ENCODE assay signal across 10 cellular contexts in the genomic region with DNA sequence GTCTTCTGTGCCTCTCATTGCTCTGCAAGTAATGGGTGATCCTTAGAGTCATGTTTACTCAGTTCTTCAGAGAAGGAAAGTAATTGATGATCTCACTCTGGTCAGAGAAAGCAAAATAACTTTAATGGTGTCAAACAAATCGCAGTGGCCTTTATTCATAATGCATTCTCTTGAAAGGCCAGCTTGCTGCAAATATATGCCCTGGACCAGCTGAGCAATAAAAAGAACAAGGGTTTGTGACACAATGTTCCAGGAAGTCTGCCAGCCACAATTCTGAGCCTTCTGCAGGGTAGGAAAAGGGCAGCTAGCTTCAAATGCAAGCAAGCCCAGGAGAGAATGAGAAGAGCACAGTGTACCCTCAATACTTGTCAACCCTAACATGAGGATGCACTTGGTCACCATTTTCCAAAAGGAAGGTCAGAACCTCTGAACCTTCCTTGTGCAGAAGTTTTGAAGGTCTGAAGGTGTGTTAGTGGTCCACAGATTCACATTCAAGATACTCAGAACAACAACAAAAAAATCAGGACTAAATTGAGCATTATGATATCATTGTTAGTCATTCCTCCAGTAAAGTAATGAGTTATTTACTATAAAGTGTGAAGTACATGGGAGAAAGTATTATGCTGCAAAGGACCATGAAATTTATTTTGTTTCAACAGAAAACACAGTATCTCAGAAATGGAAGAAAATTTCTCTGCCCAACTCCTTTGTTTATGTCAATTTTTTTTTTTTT.
A peak's percentile ranks its signal among the peaks of the same experiment; 100 is the strongest.
DNase-seq lines count a peak whose midpoint lies in the region; ATAC-seq, FAIRE-seq and TF ChIP-seq lines count a peak whose summit lies in the region.
"Had no signal": no experiment of that assay in that cellular context is flagged by ENCODE, and none has a peak within 500 bp of the region (broad histone marks: within the 10 kb centered on the region; RNA-seq: fewer than 3 reads in every experiment).

No MANE protein-coding gene starts in this region.

- peaks cover 3% of the 10 kb centered on the region for H3K27me3 Mint-ChIP-seq in endothelial cell (ENCODE audit: unreplicated experiment)
- H3K27me3 Mint-ChIP-seq: CD4-positive, alpha-beta T cell had no signal

- no peaks in the 10 kb centered on the region for H3K9me3 Mint-ChIP-seq in endothelial cell (ENCODE audit: unreplicated experiment)
- H3K9me3 Mint-ChIP-seq: CD4-positive, alpha-beta T cell had no signal

- no peak overlapping the region for H3K4me2 ChIP-seq in Karpas-422 (ENCODE audit: low read depth, low read length, poor library complexity, severe bottlenecking)

- CTCF ChIA-PET in BJ (lab: Yijun Ruan, JAX) = interaction anchor here (0.7 kb wide), 1 partner anchor 9 kb away, joined by 3 read pairs; no protein-coding TSS in a partner anchor
- CTCF ChIA-PET in RWPE1 (lab: Yijun Ruan, JAX) = interaction anchor here (0.8 kb wide), 1 partner anchor 12 kb away, joined by 4 read pairs; no protein-coding TSS in a partner anchor

- no peaks in the 10 kb centered on the region for H3K9me3 ChIP-seq in Karpas-422 (ENCODE audit: low read length)

- H4K20me1 ChIP-seq in Karpas-422 (ENCODE audit: insufficient read depth, low read depth, low read length) = no peaks in the 10 kb centered on the region

- no peak overlapping the region for H3K9ac ChIP-seq in rectal smooth muscle tissue (ENCODE audit: low read length)
- no peak overlapping the region for H3K9ac ChIP-seq in Karpas-422 (ENCODE audit: low read length)

- H3K27ac ChIP-seq in RWPE1 (no peak overlapping the region), rectal smooth muscle tissue (ENCODE audit: low read depth, low read length) (peak overlapping the region; percentile 82), Karpas-422 (ENCODE audit: low read length) (no peak overlapping the region)
- H3K27ac ChIP-seq: epithelial cell of prostate had no signal

- H3K27ac Mint-ChIP-seq in endothelial cell (ENCODE audit: unreplicated experiment) = no peak overlapping the region
- H3K27ac Mint-ChIP-seq: CD4-positive, alpha-beta T cell had no signal

- H3K4me1 ChIP-seq in rectal smooth muscle tissue (ENCODE audit: control insufficient read depth, insufficient read depth, low read length) (peaks cover 8% of the 10 kb centered on the region), Karpas-422 (ENCODE audit: low read length) (no peaks in the 10 kb centered on the region)

- FAIRE-seq in HTR-8/SVneo (lab: Jason Lieb, UNC) = no peak

- H2AFZ ChIP-seq in Karpas-422 (ENCODE audit: low read length) = no peak overlapping the region

- H3K79me2 ChIP-seq in Karpas-422 (ENCODE audit: low read length) = no peaks in the 10 kb centered on the region

- H3K36me3 ChIP-seq in BJ (ENCODE audit: control insufficient read depth, insufficient read depth, low read length) (no peaks in the 10 kb centered on the region), rectal smooth muscle tissue (ENCODE audit: control insufficient read depth, insufficient read depth, low read length) (no peaks in the 10 kb centered on the region), Karpas-422 (ENCODE audit: insufficient read depth, low read length) (no peaks in the 10 kb centered on the region)

- H3K4me3 ChIP-seq in BJ (ENCODE audit: low read depth, low read length) (no peak overlapping the region), foreskin fibroblast (ENCODE audit: low read depth in 1 of 2, low read length in 2 of 2) (no peak overlapping the region), rectal smooth muscle tissue (ENCODE audit: low read length) (no peak overlapping the region), Karpas-422 (ENCODE audit: low read length) (no peak overlapping the region)

- DNase-seq in BJ (ENCODE audit: low read depth) (peak; percentile 10), RWPE1 (ENCODE audit: low spot score) (peak; percentile 17), foreskin fibroblast (peak; percentile 81 to 96), HTR-8/SVneo (ENCODE audit: insufficient read length, low spot score) (no peak), Karpas-422 (no peak), endothelial cell (ENCODE audit: low spot score) (no peak)
- DNase-seq: CD4-positive, alpha-beta T cell had no signal

- no peak for ATAC-seq in GM18511 (IDR thresholded peaks at IDR 0.05; ENCODE audit: unreplicated experiment)

- no peaks in the 10 kb centered on the region for H3K9me2 ChIP-seq in Karpas-422 (replicated peaks; ENCODE audit: insufficient read depth, low read length)

- no peak for TF ChIP-seq CTCF in BJ (IDR thresholded peaks at IDR 0.05; ENCODE audit: insufficient read depth, low read depth, low read length)
- TF ChIP-seq CTCF in RWPE1 (conservative IDR thresholded peaks at IDR 0.05; ENCODE audit: low read depth) = no peak
- no peak for TF ChIP-seq CTCF in foreskin fibroblast (IDR thresholded peaks at IDR 0.05; ENCODE audit: low read depth, low read length)
- no peak for TF ChIP-seq CTCF in endothelial cell (IDR thresholded peaks at IDR 0.05; ENCODE audit: unreplicated experiment)

- H3K27me3 ChIP-seq in BJ (ENCODE audit: control insufficient read depth, insufficient read depth, low read length) = no peaks in the 10 kb centered on the region
- H3K27me3 ChIP-seq in rectal smooth muscle tissue (ENCODE audit: control insufficient read depth, insufficient read depth, low read length) = no peaks in the 10 kb centered on the region
- H3K27me3 ChIP-seq in Karpas-422 (ENCODE audit: low read length) = no peaks in the 10 kb centered on the region

- POLR2A ChIA-PET in BJ (lab: Charles Lee) = no interaction called here
- POLR2A ChIA-PET in RWPE1 (lab: Yijun Ruan, JAX; ENCODE audit: low non-redundant PET) = no interaction called here

- H3K4me3 Mint-ChIP-seq in endothelial cell (ENCODE audit: unreplicated experiment) = no peak overlapping the region
- H3K4me3 Mint-ChIP-seq: CD4-positive, alpha-beta T cell had no signal

- H3K36me3 Mint-ChIP-seq in endothelial cell (ENCODE audit: low read depth, unreplicated experiment) = no peaks in the 10 kb centered on the region

- H3K4me1 Mint-ChIP-seq in endothelial cell (ENCODE audit: unreplicated experiment) = no peaks in the 10 kb centered on the region

Comparison
In these comparisons a context has a peak if more than half of its experiments do, and no peak if none do; other contexts are left out.
1. DNase-seq: peak in BJ (single experiment), RWPE1 (single experiment) and foreskin fibroblast (2 of 2); none in HTR-8/SVneo (single experiment), Karpas-422 (single experiment) and endothelial cell (single experiment).